ENCODE assay signal across 26 cellular contexts in genomic region chr1:1941868-1942752, GRCh38. TPM values are rescaled to one million over a fixed set of nuclear protein-coding genes. Genes with fewer than 3 reads are reported as not detected.
"Had no signal": no experiment of that assay in that cellular context is flagged by ENCODE, and none has a peak within 500 bp of the region (broad histone marks: within the 10 kb centered on the region; RNA-seq: fewer than 3 reads in every experiment).

No MANE protein-coding gene starts in this region.

- H3K36me3 ChIP-seq: heart left ventricle, left lung, neutrophil, ovary, vagina, WERI-Rb-1 had no signal

- H3K4me3 ChIP-seq: heart left ventricle, left lung, ovary, smooth muscle cell, testis, vagina had no signal

- H3K27ac ChIP-seq: epithelial cell of prostate, heart left ventricle, left lung, neutrophil, ovary, testis, vagina, WERI-Rb-1 had no signal

- FAIRE-seq: keratinocyte, TTC549 had no signal

- DNase-seq: activated CD4-positive, alpha-beta T cell treated with anti-CD3 and anti-CD28 coated beads, Interleukin-2, amount 10 ng/mL, durations not matched to agents 7 days and 5 days; activated CD4-positive, CD25-positive, alpha-beta regulatory T cell treated with anti-CD3 and anti-CD28 coated beads, Interleukin-2, amount 50 U/mL, for 72 hours; activated CD8-positive, alpha-beta memory T cell treated with anti-CD3 and anti-CD28 coated beads, Interleukin-2, amount 10 ng/mL, durations not matched to agents 7 days and 5 days; activated CD8-positive, alpha-beta T cell treated with anti-CD3 and anti-CD28 coated beads for 36 hours; activated effector memory CD4-positive, alpha-beta T cell treated with anti-CD3 and anti-CD28 coated beads, Interleukin-2, amount 50 U/mL, for 16 hours; activated naive CD4-positive, alpha-beta T cell treated with anti-CD3 and anti-CD28 coated beads, Interleukin-2, amount 10 ng/mL, durations not matched to agents 7 days and 5 days; activated T-cell treated with anti-CD3 and anti-CD28 coated beads for 4 hours; amygdala; midbrain; natural killer cell; stimulated activated CD4-positive, alpha-beta T cell treated with anti-CD3 and anti-CD28 coated beads, Interleukin-2, amount 100 ng/mL, for 48 hours; stimulated activated CD8-positive, alpha-beta memory T cell treated with anti-CD3 and anti-CD28 coated beads, Interleukin-4, amount 100 ng/mL, for 48 hours; stimulated activated naive B cell treated with anti-CD40 and anti-IgM and Interleukin-4, amounts not matched to agents 10 μg/mL and 1 μg/mL and 100 μg/mL, for 72 hours; testis; WERI-Rb-1 had no signal

- ATAC-seq: activated CD8-positive, alpha-beta memory T cell treated with anti-CD3 and anti-CD28 coated beads, Interleukin-2, amount 10 ng/mL, durations not matched to agents 7 days and 5 days; activated CD8-positive, alpha-beta T cell treated with anti-CD3 and anti-CD28 coated beads for 36 hours; heart left ventricle; left lung; natural killer cell; sciatic nerve; stimulated activated naive B cell treated with anti-CD40 and anti-IgM and Interleukin-4, amounts not matched to agents 10 μg/mL and 1 μg/mL and 100 μg/mL, for 72 hours had no signal

- H3K9me3 ChIP-seq: heart left ventricle, left lung, neutrophil, ovary, testis, vagina had no signal

- H3K27me3 ChIP-seq: ovary, testis, vagina had no signal

- H3K4me2 ChIP-seq: smooth muscle cell had no signal

RNA-seq across cellular contexts. Expression of gene TMEM52, which starts 23.0 kb away (rescaled TPM):
- total RNA-seq: activated CD4-positive, alpha-beta T cell treated with anti-CD3 and anti-CD28 coated beads, Interleukin-2, amount 10 ng/mL, durations not matched to agents 7 days and 5 days; activated CD8-positive, alpha-beta memory T cell treated with anti-CD3 and anti-CD28 coated beads, Interleukin-2, amount 10 ng/mL, durations not matched to agents 7 days and 5 days had no signal

RNA-seq across cellular contexts. Expression of gene CALML6, which starts 27.1 kb away (rescaled TPM):
- total RNA-seq: pulmonary artery endothelial cell had no signal
- polyA plus RNA-seq: heart left ventricle had no signal
